Comparison of ENCODE assay signal across 1 cellular context in the genomic region with DNA sequence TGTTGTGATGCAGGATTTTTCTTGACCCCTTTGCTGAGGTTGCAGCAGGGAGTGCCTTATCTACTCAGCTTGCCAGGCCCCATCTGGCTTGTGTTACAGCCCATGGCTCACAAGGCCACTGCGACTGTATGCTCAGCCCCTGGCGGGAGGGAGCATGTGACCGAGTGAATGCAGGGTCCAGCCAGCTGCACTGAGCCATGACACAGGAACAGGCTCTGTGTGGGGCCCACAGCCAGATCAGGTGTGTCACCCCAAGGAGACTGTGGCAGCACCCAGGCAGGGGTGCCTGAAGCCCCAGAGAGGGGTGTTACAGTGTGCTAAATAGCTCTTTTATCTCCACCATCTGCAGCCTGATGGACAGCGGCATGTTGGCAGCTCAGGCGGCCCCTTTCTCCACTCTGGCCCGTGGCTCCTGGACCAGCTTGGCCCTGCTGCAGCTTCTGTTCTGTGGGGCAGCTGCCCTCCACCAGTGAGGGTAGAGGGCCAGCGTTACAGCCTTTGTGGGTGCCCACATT.
A peak's percentile ranks its signal among the peaks of the same experiment; 100 is the strongest.
TF ChIP-seq lines count a peak whose summit lies in the region.

No MANE protein-coding gene starts in this region.

TF ChIP-seq in HepG2, 621 proteins besides CTCF, POLR2A, EP300 and RAD21 (continued from another document and continues in another):
- TF ChIP-seq GABPB1 (CRISPR knock-in tag; IDR thresholded peaks at IDR 0.05): peak; percentile 24; the same call in 1 of the 2 replicates
- no peak for TF ChIP-seq ZNF552 (CRISPR knock-in tag; IDR thresholded peaks at IDR 0.05; ENCODE audit: borderline replicate concordance)
- TF ChIP-seq, protein P1, sequence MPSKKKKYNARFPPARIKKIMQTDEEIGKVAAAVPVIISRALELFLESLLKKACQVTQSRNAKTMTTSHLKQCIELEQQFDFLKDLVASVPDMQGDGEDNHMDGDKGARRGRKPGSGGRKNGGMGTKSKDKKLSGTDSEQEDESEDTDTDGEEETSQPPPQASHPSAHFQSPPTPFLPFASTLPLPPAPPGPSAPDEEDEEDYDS (CRISPR knock-in tag; IDR thresholded peaks at IDR 0.05): peak; percentile 38; the same call in 1 of the 2 replicates
- TF ChIP-seq SRSF4 (IDR thresholded peaks at IDR 0.05; ENCODE audit: low read depth, low read length, poor library complexity, severe bottlenecking): no peak
- no peak for TF ChIP-seq KAT7 (CRISPR knock-in tag; IDR thresholded peaks at IDR 0.05; ENCODE audit: borderline replicate concordance)
- peak; percentile 75 for TF ChIP-seq NRL (CRISPR knock-in tag; IDR thresholded peaks at IDR 0.05; ENCODE audit: borderline replicate concordance)
- TF ChIP-seq MXI1 (IDR thresholded peaks at IDR 0.05; ENCODE audit: borderline replicate concordance, low read depth, low read length): peak; percentile 33; the same call in 1 of the 3 replicates
- peak; percentile 68; the same call in 1 of the 2 replicates for TF ChIP-seq ZNF792 (CRISPR knock-in tag; IDR thresholded peaks at IDR 0.05)
- TF ChIP-seq MED8 (CRISPR knock-in tag; IDR thresholded peaks at IDR 0.05; ENCODE audit: insufficient replicate concordance): no peak
- no peak for TF ChIP-seq HNRNPK (IDR thresholded peaks at IDR 0.05; ENCODE audit: low read depth, low read length, poor library complexity, severe bottlenecking)
- no peak for TF ChIP-seq PRPF4 (IDR thresholded peaks at IDR 0.05; ENCODE audit: low read depth, low read length, poor library complexity, severe bottlenecking)
- peak; percentile 71 for TF ChIP-seq ZNF883 (CRISPR knock-in tag; IDR thresholded peaks at IDR 0.05; ENCODE audit: not compliant biosample characterization)
- TF ChIP-seq, protein P2, sequence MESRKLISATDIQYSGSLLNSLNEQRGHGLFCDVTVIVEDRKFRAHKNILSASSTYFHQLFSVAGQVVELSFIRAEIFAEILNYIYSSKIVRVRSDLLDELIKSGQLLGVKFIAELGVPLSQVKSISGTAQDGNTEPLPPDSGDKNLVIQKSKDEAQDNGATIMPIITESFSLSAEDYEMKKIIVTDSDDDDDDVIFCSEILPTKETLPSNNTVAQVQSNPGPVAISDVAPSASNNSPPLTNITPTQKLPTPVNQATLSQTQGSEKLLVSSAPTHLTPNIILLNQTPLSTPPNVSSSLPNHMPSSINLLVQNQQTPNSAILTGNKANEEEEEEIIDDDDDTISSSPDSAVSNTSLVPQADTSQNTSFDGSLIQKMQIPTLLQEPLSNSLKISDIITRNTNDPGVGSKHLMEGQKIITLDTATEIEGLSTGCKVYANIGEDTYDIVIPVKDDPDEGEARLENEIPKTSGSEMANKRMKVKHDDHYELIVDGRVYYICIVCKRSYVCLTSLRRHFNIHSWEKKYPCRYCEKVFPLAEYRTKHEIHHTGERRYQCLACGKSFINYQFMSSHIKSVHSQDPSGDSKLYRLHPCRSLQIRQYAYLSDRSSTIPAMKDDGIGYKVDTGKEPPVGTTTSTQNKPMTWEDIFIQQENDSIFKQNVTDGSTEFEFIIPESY (CRISPR knock-in tag; IDR thresholded peaks at IDR 0.05): no peak
- no peak for TF ChIP-seq ZNF605 (CRISPR knock-in tag; IDR thresholded peaks at IDR 0.05)
- TF ChIP-seq NR2F6 (IDR thresholded peaks at IDR 0.05): no peak
- TF ChIP-seq NR2F6 (CRISPR knock-in tag; IDR thresholded peaks at IDR 0.05): no peak
- TF ChIP-seq, protein P3, sequence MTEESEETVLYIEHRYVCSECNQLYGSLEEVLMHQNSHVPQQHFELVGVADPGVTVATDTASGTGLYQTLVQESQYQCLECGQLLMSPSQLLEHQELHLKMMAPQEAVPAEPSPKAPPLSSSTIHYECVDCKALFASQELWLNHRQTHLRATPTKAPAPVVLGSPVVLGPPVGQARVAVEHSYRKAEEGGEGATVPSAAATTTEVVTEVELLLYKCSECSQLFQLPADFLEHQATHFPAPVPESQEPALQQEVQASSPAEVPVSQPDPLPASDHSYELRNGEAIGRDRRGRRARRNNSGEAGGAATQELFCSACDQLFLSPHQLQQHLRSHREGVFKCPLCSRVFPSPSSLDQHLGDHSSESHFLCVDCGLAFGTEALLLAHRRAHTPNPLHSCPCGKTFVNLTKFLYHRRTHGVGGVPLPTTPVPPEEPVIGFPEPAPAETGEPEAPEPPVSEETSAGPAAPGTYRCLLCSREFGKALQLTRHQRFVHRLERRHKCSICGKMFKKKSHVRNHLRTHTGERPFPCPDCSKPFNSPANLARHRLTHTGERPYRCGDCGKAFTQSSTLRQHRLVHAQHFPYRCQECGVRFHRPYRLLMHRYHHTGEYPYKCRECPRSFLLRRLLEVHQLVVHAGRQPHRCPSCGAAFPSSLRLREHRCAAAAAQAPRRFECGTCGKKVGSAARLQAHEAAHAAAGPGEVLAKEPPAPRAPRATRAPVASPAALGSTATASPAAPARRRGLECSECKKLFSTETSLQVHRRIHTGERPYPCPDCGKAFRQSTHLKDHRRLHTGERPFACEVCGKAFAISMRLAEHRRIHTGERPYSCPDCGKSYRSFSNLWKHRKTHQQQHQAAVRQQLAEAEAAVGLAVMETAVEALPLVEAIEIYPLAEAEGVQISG (CRISPR knock-in tag; IDR thresholded peaks at IDR 0.05): 0 out of 2 replicates have a peak, but pooled peaks have one; percentile 42
- TF ChIP-seq, protein P4, sequence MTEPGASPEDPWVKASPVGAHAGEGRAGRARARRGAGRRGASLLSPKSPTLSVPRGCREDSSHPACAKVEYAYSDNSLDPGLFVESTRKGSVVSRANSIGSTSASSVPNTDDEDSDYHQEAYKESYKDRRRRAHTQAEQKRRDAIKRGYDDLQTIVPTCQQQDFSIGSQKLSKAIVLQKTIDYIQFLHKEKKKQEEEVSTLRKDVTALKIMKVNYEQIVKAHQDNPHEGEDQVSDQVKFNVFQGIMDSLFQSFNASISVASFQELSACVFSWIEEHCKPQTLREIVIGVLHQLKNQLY (CRISPR knock-in tag; IDR thresholded peaks at IDR 0.05): 0 out of 2 replicates have a peak, but pooled peaks have one; percentile 31
- no peak for TF ChIP-seq ZNF589 (CRISPR knock-in tag; conservative IDR thresholded peaks at IDR 0.05)
- TF ChIP-seq ZNF572 (CRISPR knock-in tag; IDR thresholded peaks at IDR 0.05): no peak
- TF ChIP-seq KDM5A (IDR thresholded peaks at IDR 0.05; ENCODE audit: borderline replicate concordance, low read length): no peak
- TF ChIP-seq ZNF83 (CRISPR knock-in tag; IDR thresholded peaks at IDR 0.05; ENCODE audit: borderline replicate concordance): no peak
- TF ChIP-seq KLF16 (CRISPR knock-in tag; IDR thresholded peaks at IDR 0.05): no peak
- no peak for TF ChIP-seq IKZF1 (IDR thresholded peaks at IDR 0.05)
- TF ChIP-seq ATM (IDR thresholded peaks at IDR 0.05; ENCODE audit: borderline replicate concordance): no peak
- no peak for TF ChIP-seq ZC3H4 (CRISPR knock-in tag; IDR thresholded peaks at IDR 0.05; ENCODE audit: borderline replicate concordance)
- TF ChIP-seq NAIF1 (CRISPR knock-in tag; IDR thresholded peaks at IDR 0.05; ENCODE audit: borderline replicate concordance): no peak
- peak; percentile 59 for TF ChIP-seq ZNF644 (CRISPR knock-in tag; IDR thresholded peaks at IDR 0.05; ENCODE audit: low read depth)
- TF ChIP-seq, protein P5, sequence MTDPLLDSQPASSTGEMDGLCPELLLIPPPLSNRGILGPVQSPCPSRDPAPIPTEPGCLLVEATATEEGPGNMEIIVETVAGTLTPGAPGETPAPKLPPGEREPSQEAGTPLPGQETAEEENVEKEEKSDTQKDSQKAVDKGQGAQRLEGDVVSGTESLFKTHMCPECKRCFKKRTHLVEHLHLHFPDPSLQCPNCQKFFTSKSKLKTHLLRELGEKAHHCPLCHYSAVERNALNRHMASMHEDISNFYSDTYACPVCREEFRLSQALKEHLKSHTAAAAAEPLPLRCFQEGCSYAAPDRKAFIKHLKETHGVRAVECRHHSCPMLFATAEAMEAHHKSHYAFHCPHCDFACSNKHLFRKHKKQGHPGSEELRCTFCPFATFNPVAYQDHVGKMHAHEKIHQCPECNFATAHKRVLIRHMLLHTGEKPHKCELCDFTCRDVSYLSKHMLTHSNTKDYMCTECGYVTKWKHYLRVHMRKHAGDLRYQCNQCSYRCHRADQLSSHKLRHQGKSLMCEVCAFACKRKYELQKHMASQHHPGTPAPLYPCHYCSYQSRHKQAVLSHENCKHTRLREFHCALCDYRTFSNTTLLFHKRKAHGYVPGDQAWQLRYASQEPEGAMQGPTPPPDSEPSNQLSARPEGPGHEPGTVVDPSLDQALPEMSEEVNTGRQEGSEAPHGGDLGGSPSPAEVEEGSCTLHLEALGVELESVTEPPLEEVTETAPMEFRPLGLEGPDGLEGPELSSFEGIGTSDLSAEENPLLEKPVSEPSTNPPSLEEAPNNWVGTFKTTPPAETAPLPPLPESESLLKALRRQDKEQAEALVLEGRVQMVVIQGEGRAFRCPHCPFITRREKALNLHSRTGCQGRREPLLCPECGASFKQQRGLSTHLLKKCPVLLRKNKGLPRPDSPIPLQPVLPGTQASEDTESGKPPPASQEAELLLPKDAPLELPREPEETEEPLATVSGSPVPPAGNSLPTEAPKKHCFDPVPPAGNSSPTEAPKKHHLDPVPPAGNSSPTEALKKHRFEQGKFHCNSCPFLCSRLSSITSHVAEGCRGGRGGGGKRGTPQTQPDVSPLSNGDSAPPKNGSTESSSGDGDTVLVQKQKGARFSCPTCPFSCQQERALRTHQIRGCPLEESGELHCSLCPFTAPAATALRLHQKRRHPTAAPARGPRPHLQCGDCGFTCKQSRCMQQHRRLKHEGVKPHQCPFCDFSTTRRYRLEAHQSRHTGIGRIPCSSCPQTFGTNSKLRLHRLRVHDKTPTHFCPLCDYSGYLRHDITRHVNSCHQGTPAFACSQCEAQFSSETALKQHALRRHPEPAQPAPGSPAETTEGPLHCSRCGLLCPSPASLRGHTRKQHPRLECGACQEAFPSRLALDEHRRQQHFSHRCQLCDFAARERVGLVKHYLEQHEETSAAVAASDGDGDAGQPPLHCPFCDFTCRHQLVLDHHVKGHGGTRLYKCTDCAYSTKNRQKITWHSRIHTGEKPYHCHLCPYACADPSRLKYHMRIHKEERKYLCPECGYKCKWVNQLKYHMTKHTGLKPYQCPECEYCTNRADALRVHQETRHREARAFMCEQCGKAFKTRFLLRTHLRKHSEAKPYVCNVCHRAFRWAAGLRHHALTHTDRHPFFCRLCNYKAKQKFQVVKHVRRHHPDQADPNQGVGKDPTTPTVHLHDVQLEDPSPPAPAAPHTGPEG (CRISPR knock-in tag; IDR thresholded peaks at IDR 0.05): peak; percentile 39; the same call in 1 of the 2 replicates
- TF ChIP-seq, protein P6, sequence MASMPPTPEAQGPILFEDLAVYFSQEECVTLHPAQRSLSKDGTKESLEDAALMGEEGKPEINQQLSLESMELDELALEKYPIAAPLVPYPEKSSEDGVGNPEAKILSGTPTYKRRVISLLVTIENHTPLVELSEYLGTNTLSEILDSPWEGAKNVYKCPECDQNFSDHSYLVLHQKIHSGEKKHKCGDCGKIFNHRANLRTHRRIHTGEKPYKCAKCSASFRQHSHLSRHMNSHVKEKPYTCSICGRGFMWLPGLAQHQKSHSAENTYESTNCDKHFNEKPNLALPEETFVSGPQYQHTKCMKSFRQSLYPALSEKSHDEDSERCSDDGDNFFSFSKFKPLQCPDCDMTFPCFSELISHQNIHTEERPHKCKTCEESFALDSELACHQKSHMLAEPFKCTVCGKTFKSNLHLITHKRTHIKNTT (CRISPR knock-in tag; IDR thresholded peaks at IDR 0.05): no peak
- TF ChIP-seq MEF2D (CRISPR knock-in tag; IDR thresholded peaks at IDR 0.05): no peak
- no peak for TF ChIP-seq ZNF567 (CRISPR knock-in tag; IDR thresholded peaks at IDR 0.05; ENCODE audit: borderline replicate concordance)
- no peak; the same call in 1 of the 2 replicates for TF ChIP-seq ZNF556 (CRISPR knock-in tag; IDR thresholded peaks at IDR 0.05; ENCODE audit: borderline replicate concordance)
- 0 out of 2 replicates have a peak, but pooled peaks have one; percentile 44 for TF ChIP-seq HIVEP1 (CRISPR knock-in tag; IDR thresholded peaks at IDR 0.05)
- TF ChIP-seq, protein P7, sequence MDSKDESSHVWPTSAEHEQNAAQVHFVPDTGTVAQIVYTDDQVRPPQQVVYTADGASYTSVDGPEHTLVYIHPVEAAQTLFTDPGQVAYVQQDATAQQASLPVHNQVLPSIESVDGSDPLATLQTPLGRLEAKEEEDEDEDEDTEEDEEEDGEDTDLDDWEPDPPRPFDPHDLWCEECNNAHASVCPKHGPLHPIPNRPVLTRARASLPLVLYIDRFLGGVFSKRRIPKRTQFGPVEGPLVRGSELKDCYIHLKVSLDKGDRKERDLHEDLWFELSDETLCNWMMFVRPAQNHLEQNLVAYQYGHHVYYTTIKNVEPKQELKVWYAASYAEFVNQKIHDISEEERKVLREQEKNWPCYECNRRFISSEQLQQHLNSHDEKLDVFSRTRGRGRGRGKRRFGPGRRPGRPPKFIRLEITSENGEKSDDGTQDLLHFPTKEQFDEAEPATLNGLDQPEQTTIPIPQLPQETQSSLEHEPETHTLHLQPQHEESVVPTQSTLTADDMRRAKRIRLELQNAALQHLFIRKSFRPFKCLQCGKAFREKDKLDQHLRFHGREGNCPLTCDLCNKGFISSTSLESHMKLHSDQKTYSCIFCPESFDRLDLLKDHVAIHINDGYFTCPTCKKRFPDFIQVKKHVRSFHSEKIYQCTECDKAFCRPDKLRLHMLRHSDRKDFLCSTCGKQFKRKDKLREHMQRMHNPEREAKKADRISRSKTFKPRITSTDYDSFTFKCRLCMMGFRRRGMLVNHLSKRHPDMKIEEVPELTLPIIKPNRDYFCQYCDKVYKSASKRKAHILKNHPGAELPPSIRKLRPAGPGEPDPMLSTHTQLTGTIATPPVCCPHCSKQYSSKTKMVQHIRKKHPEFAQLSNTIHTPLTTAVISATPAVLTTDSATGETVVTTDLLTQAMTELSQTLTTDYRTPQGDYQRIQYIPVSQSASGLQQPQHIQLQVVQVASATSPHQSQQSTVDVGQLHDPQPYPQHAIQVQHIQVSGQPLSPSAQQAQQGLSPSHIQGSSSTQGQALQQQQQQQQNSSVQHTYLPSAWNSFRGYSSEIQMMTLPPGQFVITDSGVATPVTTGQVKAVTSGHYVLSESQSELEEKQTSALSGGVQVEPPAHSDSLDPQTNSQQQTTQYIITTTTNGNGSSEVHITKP (CRISPR knock-in tag; IDR thresholded peaks at IDR 0.05; ENCODE audit: low read depth): 0 out of 2 replicates have a peak, but pooled peaks have one; percentile 21
- no peak for TF ChIP-seq ZNF780A (CRISPR knock-in tag; IDR thresholded peaks at IDR 0.05)
- no peak for TF ChIP-seq NCOA5 (CRISPR knock-in tag; IDR thresholded peaks at IDR 0.05)
- TF ChIP-seq TBX3 (IDR thresholded peaks at IDR 0.05; ENCODE audit: borderline replicate concordance): no peak
- TF ChIP-seq, protein P8, sequence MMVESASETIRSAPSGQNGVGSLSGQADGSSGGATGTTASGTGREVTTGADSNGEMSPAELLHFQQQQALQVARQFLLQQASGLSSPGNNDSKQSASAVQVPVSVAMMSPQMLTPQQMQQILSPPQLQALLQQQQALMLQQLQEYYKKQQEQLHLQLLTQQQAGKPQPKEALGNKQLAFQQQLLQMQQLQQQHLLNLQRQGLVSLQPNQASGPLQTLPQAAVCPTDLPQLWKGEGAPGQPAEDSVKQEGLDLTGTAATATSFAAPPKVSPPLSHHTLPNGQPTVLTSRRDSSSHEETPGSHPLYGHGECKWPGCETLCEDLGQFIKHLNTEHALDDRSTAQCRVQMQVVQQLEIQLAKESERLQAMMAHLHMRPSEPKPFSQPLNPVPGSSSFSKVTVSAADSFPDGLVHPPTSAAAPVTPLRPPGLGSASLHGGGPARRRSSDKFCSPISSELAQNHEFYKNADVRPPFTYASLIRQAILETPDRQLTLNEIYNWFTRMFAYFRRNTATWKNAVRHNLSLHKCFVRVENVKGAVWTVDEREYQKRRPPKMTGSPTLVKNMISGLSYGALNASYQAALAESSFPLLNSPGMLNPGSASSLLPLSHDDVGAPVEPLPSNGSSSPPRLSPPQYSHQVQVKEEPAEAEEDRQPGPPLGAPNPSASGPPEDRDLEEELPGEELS (CRISPR knock-in tag; IDR thresholded peaks at IDR 0.05): no peak; the same call in 1 of the 2 replicates
- TF ChIP-seq HNRNPLL (IDR thresholded peaks at IDR 0.05; ENCODE audit: low read depth, low read length, poor library complexity, severe bottlenecking): peak; percentile 31
- TF ChIP-seq TEAD3 (CRISPR knock-in tag; optimal IDR thresholded peaks at IDR 0.05; ENCODE audit: borderline replicate concordance): peak; percentile 39
- no peak for TF ChIP-seq CHD2 (IDR thresholded peaks at IDR 0.05; ENCODE audit: low read depth, low read length)
- no peak for TF ChIP-seq ZNF619 (CRISPR knock-in tag; IDR thresholded peaks at IDR 0.05)
